Comparison of ENCODE assay signal across 8 cellular contexts in the genomic region with DNA sequence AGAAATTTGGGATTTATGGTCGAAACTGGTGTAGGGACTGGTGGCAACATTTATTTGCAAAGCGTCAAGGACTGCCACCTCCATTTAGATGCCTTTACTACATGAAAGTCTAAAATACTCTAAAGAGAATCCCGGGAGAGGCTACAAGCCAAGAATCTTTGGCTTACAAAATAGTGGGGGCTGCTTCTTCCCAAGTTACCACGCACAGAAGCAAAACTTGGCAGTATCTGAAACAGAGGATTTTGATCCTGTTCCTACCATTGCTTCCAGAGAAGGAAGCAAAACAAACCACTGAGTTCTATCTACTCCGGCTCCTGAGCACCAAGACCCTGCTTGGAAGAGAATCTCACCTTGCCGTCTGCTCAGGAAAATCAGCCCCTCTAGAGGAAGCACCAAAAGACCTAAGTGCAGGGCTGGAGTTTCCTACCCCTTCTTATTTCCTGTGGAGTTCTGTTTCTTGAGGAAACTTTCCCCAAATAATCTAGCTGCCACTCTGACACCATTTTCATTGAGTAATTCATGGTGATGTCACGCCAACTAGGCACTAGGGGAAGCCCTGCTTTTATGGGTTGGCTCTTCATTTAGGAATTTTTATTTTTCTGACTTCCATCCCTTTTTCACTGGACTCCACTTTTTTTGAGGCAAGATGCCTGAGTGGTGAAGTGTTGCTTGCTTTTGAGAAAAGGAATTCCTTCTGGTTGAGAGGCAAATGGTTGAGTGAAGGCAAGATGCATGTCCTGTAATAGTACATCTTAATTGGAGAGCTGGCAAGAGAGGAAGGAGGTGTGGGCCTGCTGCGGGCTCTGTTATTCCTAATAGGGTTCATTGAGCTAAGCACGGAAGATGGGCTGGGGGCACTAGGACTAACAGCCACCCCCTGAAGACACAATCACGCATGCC. TPM values are rescaled to one million over a fixed set of nuclear protein-coding genes. Genes with fewer than 3 reads are reported as not detected.
A peak's percentile ranks its signal among the peaks of the same experiment; 100 is the strongest.
DNase-seq lines count a peak whose midpoint lies in the region; ATAC-seq, FAIRE-seq and TF ChIP-seq lines count a peak whose summit lies in the region.

No MANE protein-coding gene starts in this region.

- intact Hi-C loops in upper lobe of right lung (cut with DNase I), result no loop called here
- intact Hi-C loops in kidney (cut with DNase I), result no loop called here

- H3K4me3 ChIP-seq in AG10803 (ENCODE audit: low read length) (peak overlapping the region; percentile 29; the same call in 1 of the 2 replicates), upper lobe of right lung (peak overlapping the region; percentile 28), kidney (ENCODE audit: low read length in 2 of 2) (peak overlapping the region in 1 of 2 donors; percentile 42)

- no peaks in the 10 kb centered on the region for H3K36me3 ChIP-seq in upper lobe of right lung
- H3K36me3 ChIP-seq in kidney (ENCODE audit: control insufficient read depth in 1 of 2, insufficient read depth in 2 of 2, low read length in 2 of 2), result no peaks in the 10 kb centered on the region

- no peaks in the 10 kb centered on the region for H3K9me3 Mint-ChIP-seq in HFFc6

- H3K27ac Mint-ChIP-seq in HFFc6, result peak overlapping the region; percentile 90

- H3K4me1 ChIP-seq in upper lobe of right lung (peaks cover 56% of the 10 kb centered on the region), kidney (ENCODE audit: control insufficient read depth in 1 of 2, insufficient read depth in 1 of 2, low read depth in 1 of 2, low read length in 2 of 2) (peaks cover 3 to 27% of the 10 kb centered on the region in 2 donors)

- H3K27me3 ChIP-seq in upper lobe of right lung, result no peaks in the 10 kb centered on the region

- H3K9me3 ChIP-seq in upper lobe of right lung, result no peaks in the 10 kb centered on the region
- no peaks in the 10 kb centered on the region for H3K9me3 ChIP-seq in kidney (ENCODE audit: control insufficient read depth in 1 of 2, low read length in 2 of 2)

- no peaks in the 10 kb centered on the region; the same call in 1 of the 2 replicates for H3K27me3 Mint-ChIP-seq in HFFc6 (ENCODE audit: insufficient read depth)

- TF ChIP-seq CTCF in AG10803 (conservative IDR thresholded peaks at IDR 0.05; ENCODE audit: low read length) (no peak), HFFc6 (IDR thresholded peaks at IDR 0.05) (peak; percentile 18; the same call in 1 of the 2 replicates), upper lobe of right lung (IDR thresholded peaks at IDR 0.05) (no peak), kidney (IDR thresholded peaks at IDR 0.05; ENCODE audit: borderline replicate concordance, extremely low read depth, insufficient read depth) (no peak)

- H3K4me1 Mint-ChIP-seq in HFFc6 (ENCODE audit: low read depth), result peaks cover 80% of the 10 kb centered on the region

- H3K36me3 Mint-ChIP-seq in HFFc6 (ENCODE audit: low read depth), result no peaks in the 10 kb centered on the region

- FAIRE-seq in kidney (lab: Jason Lieb, UNC), result no peak

- DNase-seq in AG10803 (ENCODE audit: low read depth), result peak; percentile 98
- peak; percentile 94 for DNase-seq in HFFc6
- peak; percentile 84 for DNase-seq in amniotic epithelial cell (ENCODE audit: low read depth)
- peak; percentile 78 for DNase-seq in kidney tubule cell (ENCODE audit: low spot score)
- DNase-seq in upper lobe of right lung, result no peak
- no peak for DNase-seq in NCI-H345 treated with DMSO at 0.1 percent for 48 hours (lab: John Stamatoyannopoulos, UW; ENCODE audit: unreplicated experiment)
- DNase-seq in kidney, result no peak

- ATAC-seq in upper lobe of right lung (peak; percentile 19), GM18519 (IDR thresholded peaks at IDR 0.05; ENCODE audit: low FRiP score, unreplicated experiment) (no peak)

- peak overlapping the region; percentile 75 for H3K4me3 Mint-ChIP-seq in HFFc6

- H3K27ac ChIP-seq in upper lobe of right lung, result peak overlapping the region; percentile 80
- H3K27ac ChIP-seq in kidney (ENCODE audit: low read depth in 2 of 2, low read length in 2 of 2), result peak overlapping the region in 1 of 2 donors; percentile 73

- H3K9ac ChIP-seq in kidney (ENCODE audit: low read length in 2 of 2), result no peak overlapping the region

RNA-seq across cellular contexts. Expression of gene EML4, which starts 36.8 kb away (rescaled TPM):
- 10 to 100 TPM; 31.7 to 35.8 (median 33.6) TPM for total RNA-seq in HFFc6 (2021; fragmentation: NEBNext Ultra II Directional; extraction: Animal tissue kit (Norgen Biotek cat#: 25700))
- total RNA-seq in upper lobe of right lung (83.0 TPM), kidney (53.6 TPM)
- 13.0 TPM for polyA plus RNA-seq in kidney (ENCODE audit: insufficient read depth, low read depth, low replicate concordance)

Comparison
In these comparisons a context has a peak if more than half of its experiments do, and no peak if none do; other contexts are left out.
1. DNase-seq: peak in AG10803 (single experiment), HFFc6 (single experiment), amniotic epithelial cell (single experiment) and kidney tubule cell (single experiment); none in upper lobe of right lung (single experiment), NCI-H345 treated with DMSO at 0.1 percent for 48 hours (single experiment) and kidney (single experiment).